In genomic region chrX:12894074-12894691, GRCh38 we compare ENCODE assay signal across 1 cellular context.
TF ChIP-seq lines count a peak whose summit lies in the region.

No MANE protein-coding gene starts in this region.

TF ChIP-seq in H1, 55 proteins besides CTCF, POLR2A, EP300 and RAD21:
- TF ChIP-seq KDM1A (IDR thresholded peaks at IDR 0.05; ENCODE audit: borderline replicate concordance, low read length) (no peak), HDAC2 (IDR thresholded peaks at IDR 0.05; ENCODE audit: borderline replicate concordance in 1 of 2, low read depth in 2 of 2, low read length in 2 of 2) (0 out of 4 replicates have a peak, but pooled peaks of 1 of the 2 experiments have one; percentile 29), ATF2 (IDR thresholded peaks at IDR 0.05; ENCODE audit: low read length) (no peak), HDAC6 (IDR thresholded peaks at IDR 0.05; ENCODE audit: low read depth, low read length) (no peak), RNF2 (IDR thresholded peaks at IDR 0.05; ENCODE audit: borderline replicate concordance, low read depth, low read length, missing control alignments, poor library complexity, severe bottlenecking) (no peak), SP1 (IDR thresholded peaks at IDR 0.05; ENCODE audit: low read depth, low read length) (no peak)
